In genomic region chr6:107972413-107973096, GRCh38 we compare ENCODE assay signal across 16 cellular contexts.
"Had no signal": no experiment of that assay in that cellular context is flagged by ENCODE, and none has a peak within 500 bp of the region (broad histone marks: within the 10 kb centered on the region; RNA-seq: fewer than 3 reads in every experiment).

No MANE protein-coding gene starts in this region.

- H3K4me3 ChIP-seq: gastroesophageal sphincter, right atrium auricular region, smooth muscle cell, tibial artery had no signal

- H3K9me3 Mint-ChIP-seq: activated CD8-positive, alpha-beta T cell treated with anti-CD3 and anti-CD28 coated beads for 36 hours; activated naive CD8-positive, alpha-beta T cell treated with anti-CD3 and anti-CD28 coated beads, Interleukin-2, amount 50 U/mL, for 24 hours had no signal

- H3K27ac Mint-ChIP-seq: activated CD4-positive, alpha-beta T cell treated with anti-CD3 and anti-CD28 coated beads for 36 hours; activated CD8-positive, alpha-beta T cell treated with anti-CD3 and anti-CD28 coated beads for 36 hours; activated naive CD8-positive, alpha-beta T cell treated with anti-CD3 and anti-CD28 coated beads, Interleukin-2, amount 50 U/mL, for 24 hours had no signal

- H3K27ac ChIP-seq: gastroesophageal sphincter, neutrophil, right atrium auricular region, tibial artery, VCaP had no signal

- H3K4me3 Mint-ChIP-seq: activated CD4-positive, alpha-beta T cell treated with anti-CD3 and anti-CD28 coated beads for 36 hours; activated CD8-positive, alpha-beta T cell treated with anti-CD3 and anti-CD28 coated beads for 36 hours; activated naive CD8-positive, alpha-beta T cell treated with anti-CD3 and anti-CD28 coated beads, Interleukin-2, amount 50 U/mL, for 24 hours had no signal

- H3K27me3 ChIP-seq: gastroesophageal sphincter, right atrium auricular region, tibial artery had no signal

- H3K4me1 ChIP-seq: gastroesophageal sphincter, right atrium auricular region, tibial artery had no signal

- H3K4me1 Mint-ChIP-seq: activated CD4-positive, alpha-beta T cell treated with anti-CD3 and anti-CD28 coated beads for 36 hours; activated naive CD8-positive, alpha-beta T cell treated with anti-CD3 and anti-CD28 coated beads, Interleukin-2, amount 50 U/mL, for 24 hours had no signal

- H3K9me3 ChIP-seq: gastroesophageal sphincter, neutrophil, right atrium auricular region, tibial artery had no signal

- H3K27me3 Mint-ChIP-seq: activated CD4-positive, alpha-beta T cell treated with anti-CD3 and anti-CD28 coated beads for 36 hours; activated CD8-positive, alpha-beta T cell treated with anti-CD3 and anti-CD28 coated beads for 36 hours; activated naive CD8-positive, alpha-beta T cell treated with anti-CD3 and anti-CD28 coated beads, Interleukin-2, amount 50 U/mL, for 24 hours had no signal

- H3K4me2 ChIP-seq: smooth muscle cell had no signal

- H3K36me3 ChIP-seq: gastroesophageal sphincter, neutrophil, right atrium auricular region, tibial artery had no signal

- ATAC-seq: activated CD4-positive, alpha-beta T cell treated with anti-CD3 and anti-CD28 coated beads for 36 hours; activated CD8-positive, alpha-beta T cell treated with anti-CD3 and anti-CD28 coated beads for 36 hours; activated naive CD8-positive, alpha-beta T cell treated with anti-CD3 and anti-CD28 coated beads, Interleukin-2, amount 50 U/mL, for 24 hours; gastroesophageal sphincter had no signal

- DNase-seq: activated CD4-positive, alpha-beta T cell treated with anti-CD3 and anti-CD28 coated beads for 36 hours; activated CD8-positive, alpha-beta memory T cell treated with anti-CD3 and anti-CD28 coated beads, Interleukin-2, amount 50 U/mL, for 48 hours; activated CD8-positive, alpha-beta T cell treated with anti-CD3 and anti-CD28 coated beads for 36 hours; activated naive CD4-positive, alpha-beta T cell treated with Interleukin-2 at 50 U/mL for 16 hours; activated naive CD8-positive, alpha-beta T cell treated with anti-CD3 and anti-CD28 coated beads, Interleukin-2, amount 50 U/mL, for 24 hours; caudate nucleus; cortex of kidney; effector CD8-positive, alpha-beta T cell; midbrain; T1000; tibial artery had no signal
